8 cellular contexts compared by ENCODE assay signal in the genomic region with DNA sequence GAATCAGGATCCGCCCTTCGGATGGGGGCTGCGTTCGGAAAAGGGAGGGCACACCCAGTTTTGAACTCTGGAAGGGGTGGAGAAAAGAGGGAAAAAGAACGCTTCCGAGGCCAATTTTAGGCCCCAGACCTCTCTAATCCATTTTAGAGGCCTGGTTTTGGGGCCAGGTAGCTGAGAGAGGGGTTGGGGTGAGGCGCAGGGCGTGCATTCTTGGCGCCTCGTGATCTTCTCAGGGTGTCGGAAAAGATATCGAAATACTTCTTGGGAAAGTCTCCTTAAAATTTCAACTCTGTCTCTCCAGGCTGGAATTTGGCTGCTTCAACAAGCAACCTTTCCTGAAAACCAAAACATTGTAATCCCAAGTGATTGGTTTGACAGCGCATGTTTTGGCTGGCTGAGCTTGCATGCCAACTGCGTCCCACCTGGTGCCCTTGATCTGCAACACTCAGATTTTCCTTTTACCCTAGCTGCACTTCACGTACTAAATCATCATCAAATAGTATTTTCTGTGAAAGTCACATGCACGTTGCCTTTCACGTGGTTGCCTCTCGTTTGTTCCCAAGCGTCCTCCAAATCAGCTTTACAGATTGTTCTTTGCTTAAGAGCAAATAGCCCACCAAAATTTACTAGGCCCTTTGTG. TPM values are rescaled to one million over a fixed set of nuclear protein-coding genes. Genes with fewer than 3 reads are reported as not detected.
DNase-seq lines count a peak whose midpoint lies in the region; ATAC-seq and TF ChIP-seq lines count a peak whose summit lies in the region.

No MANE protein-coding gene starts in this region.

- H3K4me3 Mint-ChIP-seq in activated naive CD8-positive, alpha-beta T cell treated with anti-CD3 and anti-CD28 coated beads for 36 hours: peak overlapping the region; percentile 100

- DNase-seq in Daoy (ENCODE audit: low read depth) (peak; percentile 44), RPMI7951 (ENCODE audit: low read depth) (peak; percentile 43), smooth muscle cell (lab: John Stamatoyannopoulos, UW; ENCODE audit: unreplicated experiment) (no peak)
- peak; percentile 70 for DNase-seq in activated naive CD8-positive, alpha-beta T cell treated with anti-CD3 and anti-CD28 coated beads for 36 hours

- H3K27ac ChIP-seq in smooth muscle cell (ENCODE audit: low read depth): peak overlapping the region; percentile 93

- H3K27ac Mint-ChIP-seq in activated naive CD8-positive, alpha-beta T cell treated with anti-CD3 and anti-CD28 coated beads for 36 hours: peak overlapping the region; percentile 100

- H3K9ac ChIP-seq in iPS-15b (ENCODE audit: low read depth, low read length) (peak overlapping the region; percentile 84), smooth muscle cell (ENCODE audit: low read depth) (peak overlapping the region; percentile 87)

- no peaks in the 10 kb centered on the region for H3K9me3 Mint-ChIP-seq in activated naive CD8-positive, alpha-beta T cell treated with anti-CD3 and anti-CD28 coated beads for 36 hours

- no peaks in the 10 kb centered on the region for H3K27me3 ChIP-seq in iPS-15b (ENCODE audit: control insufficient read depth, insufficient read depth, low read length)
- no peaks in the 10 kb centered on the region for H3K27me3 ChIP-seq in smooth muscle cell (ENCODE audit: low read depth)

- peak overlapping the region; percentile 89 for H3K4me2 ChIP-seq in smooth muscle cell

- H3F3A ChIP-seq in smooth muscle cell (ENCODE audit: low read depth): no peaks in the 10 kb centered on the region

- ATAC-seq in HG02981 (IDR thresholded peaks at IDR 0.05; ENCODE audit: unreplicated experiment): no peak
- ATAC-seq in GM21390 (IDR thresholded peaks at IDR 0.05; ENCODE audit: unreplicated experiment): no peak

- peaks cover 8% of the 10 kb centered on the region for H3K4me1 ChIP-seq in iPS-15b (ENCODE audit: control insufficient read depth, insufficient read depth, low read length)
- H3K4me1 ChIP-seq in smooth muscle cell (ENCODE audit: low read depth): peaks cover 22% of the 10 kb centered on the region

- peaks cover 28% of the 10 kb centered on the region for H3K4me1 Mint-ChIP-seq in activated naive CD8-positive, alpha-beta T cell treated with anti-CD3 and anti-CD28 coated beads for 36 hours

- TF ChIP-seq EP300 in Ishikawa (IDR thresholded peaks at IDR 0.05; ENCODE audit: borderline replicate concordance): no peak

- H3K4me3 ChIP-seq in iPS-15b (ENCODE audit: low read depth, low read length) (peak overlapping the region; percentile 66), smooth muscle cell (peak overlapping the region; percentile 88)

- peaks cover 24% of the 10 kb centered on the region for H3K79me2 ChIP-seq in smooth muscle cell (ENCODE audit: low read depth)

- peaks cover 31% of the 10 kb centered on the region for H3K36me3 Mint-ChIP-seq in activated naive CD8-positive, alpha-beta T cell treated with anti-CD3 and anti-CD28 coated beads for 36 hours

- H3K9me3 ChIP-seq in iPS-15b (ENCODE audit: control insufficient read depth, insufficient read depth, low read length): no peaks in the 10 kb centered on the region
- H3K9me3 ChIP-seq in smooth muscle cell (replicated peaks; ENCODE audit: low read depth): no peaks in the 10 kb centered on the region

- peak overlapping the region; percentile 74 for H2AFZ ChIP-seq in smooth muscle cell (ENCODE audit: low read depth)

- 8% methylated on average over 19 of the region's 19 CpGs for WGBS in smooth muscle cell (ENCODE audit: low lambda C conversion rate)

- TF ChIP-seq CTCF in smooth muscle cell (IDR thresholded peaks at IDR 0.05; ENCODE audit: borderline replicate concordance, insufficient read depth, poor library complexity, severe bottlenecking): no peak

- no peak for TF ChIP-seq RAD21 in Ishikawa (IDR thresholded peaks at IDR 0.05; ENCODE audit: low read depth)

- H3K27me3 Mint-ChIP-seq in activated naive CD8-positive, alpha-beta T cell treated with anti-CD3 and anti-CD28 coated beads for 36 hours: peaks cover 10% of the 10 kb centered on the region

- H4K20me1 ChIP-seq in smooth muscle cell (ENCODE audit: low read depth): peaks cover 29% of the 10 kb centered on the region

- H3K36me3 ChIP-seq in iPS-15b (ENCODE audit: control insufficient read depth, insufficient read depth, low read length) (no peaks in the 10 kb centered on the region), smooth muscle cell (ENCODE audit: low read depth) (no peaks in the 10 kb centered on the region)

TF ChIP-seq in Ishikawa, 13 proteins besides CTCF, POLR2A, EP300 and RAD21:
- no peak for TF ChIP-seq YY1 (IDR thresholded peaks at IDR 0.05; ENCODE audit: low read depth)
- TF ChIP-seq TAF1 (IDR thresholded peaks at IDR 0.05; ENCODE audit: low read depth): no peak; the same call in 1 of the 2 replicates
- no peak for TF ChIP-seq CREB1 (IDR thresholded peaks at IDR 0.05; ENCODE audit: low read depth)
- TF ChIP-seq, protein P1, sequence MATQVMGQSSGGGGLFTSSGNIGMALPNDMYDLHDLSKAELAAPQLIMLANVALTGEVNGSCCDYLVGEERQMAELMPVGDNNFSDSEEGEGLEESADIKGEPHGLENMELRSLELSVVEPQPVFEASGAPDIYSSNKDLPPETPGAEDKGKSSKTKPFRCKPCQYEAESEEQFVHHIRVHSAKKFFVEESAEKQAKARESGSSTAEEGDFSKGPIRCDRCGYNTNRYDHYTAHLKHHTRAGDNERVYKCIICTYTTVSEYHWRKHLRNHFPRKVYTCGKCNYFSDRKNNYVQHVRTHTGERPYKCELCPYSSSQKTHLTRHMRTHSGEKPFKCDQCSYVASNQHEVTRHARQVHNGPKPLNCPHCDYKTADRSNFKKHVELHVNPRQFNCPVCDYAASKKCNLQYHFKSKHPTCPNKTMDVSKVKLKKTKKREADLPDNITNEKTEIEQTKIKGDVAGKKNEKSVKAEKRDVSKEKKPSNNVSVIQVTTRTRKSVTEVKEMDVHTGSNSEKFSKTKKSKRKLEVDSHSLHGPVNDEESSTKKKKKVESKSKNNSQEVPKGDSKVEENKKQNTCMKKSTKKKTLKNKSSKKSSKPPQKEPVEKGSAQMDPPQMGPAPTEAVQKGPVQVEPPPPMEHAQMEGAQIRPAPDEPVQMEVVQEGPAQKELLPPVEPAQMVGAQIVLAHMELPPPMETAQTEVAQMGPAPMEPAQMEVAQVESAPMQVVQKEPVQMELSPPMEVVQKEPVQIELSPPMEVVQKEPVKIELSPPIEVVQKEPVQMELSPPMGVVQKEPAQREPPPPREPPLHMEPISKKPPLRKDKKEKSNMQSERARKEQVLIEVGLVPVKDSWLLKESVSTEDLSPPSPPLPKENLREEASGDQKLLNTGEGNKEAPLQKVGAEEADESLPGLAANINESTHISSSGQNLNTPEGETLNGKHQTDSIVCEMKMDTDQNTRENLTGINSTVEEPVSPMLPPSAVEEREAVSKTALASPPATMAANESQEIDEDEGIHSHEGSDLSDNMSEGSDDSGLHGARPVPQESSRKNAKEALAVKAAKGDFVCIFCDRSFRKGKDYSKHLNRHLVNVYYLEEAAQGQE (IDR thresholded peaks at IDR 0.05; ENCODE audit: low read depth): no peak
- TF ChIP-seq TCF12 (IDR thresholded peaks at IDR 0.05; ENCODE audit: low read depth): no peak
- no peak for TF ChIP-seq NFIC (IDR thresholded peaks at IDR 0.05)
- no peak for TF ChIP-seq TEAD4 (IDR thresholded peaks at IDR 0.05)
- 0 out of 2 replicates have a peak, but pooled peaks have one; percentile 12 for TF ChIP-seq FOXM1 (IDR thresholded peaks at IDR 0.05; ENCODE audit: borderline replicate concordance, low read depth)
- peak; percentile 20; the same call in 1 of the 2 replicates for TF ChIP-seq USF1 (IDR thresholded peaks at IDR 0.05)
- TF ChIP-seq CEBPB (IDR thresholded peaks at IDR 0.05): no peak
- TF ChIP-seq, protein P2, sequence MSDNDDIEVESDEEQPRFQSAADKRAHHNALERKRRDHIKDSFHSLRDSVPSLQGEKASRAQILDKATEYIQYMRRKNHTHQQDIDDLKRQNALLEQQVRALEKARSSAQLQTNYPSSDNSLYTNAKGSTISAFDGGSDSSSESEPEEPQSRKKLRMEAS (IDR thresholded peaks at IDR 0.05): peak; percentile 9; the same call in 1 of the 2 replicates
- 0 out of 2 replicates have a peak, but pooled peaks have one; percentile 29 for TF ChIP-seq ZBTB7A (IDR thresholded peaks at IDR 0.05; ENCODE audit: low read depth)
- TF ChIP-seq EGR1 (IDR thresholded peaks at IDR 0.05): no peak

RNA-seq across cellular contexts. Expression of gene XPO1, which starts 0.9 kb away (rescaled TPM):
- 216 and 292 TPM in 2 replicates for total RNA-seq in Daoy (2014; rRNA removed; shearing (Covaris generic))
- 226 and 297 TPM in 2 replicates for total RNA-seq in RPMI7951 (2014; rRNA removed; shearing (Covaris generic))
- total RNA-seq in activated naive CD8-positive, alpha-beta T cell treated with anti-CD3 and anti-CD28 coated beads for 36 hours: 100 to 1,000 TPM; 232 to 237 TPM
- 205 and 449 TPM in 2 replicates for total RNA-seq in smooth muscle cell
- 42.6 and 49.9 TPM in 2 replicates for polyA plus RNA-seq in smooth muscle cell
